ENCODE assay signal across 21 cellular contexts in the genomic region with DNA sequence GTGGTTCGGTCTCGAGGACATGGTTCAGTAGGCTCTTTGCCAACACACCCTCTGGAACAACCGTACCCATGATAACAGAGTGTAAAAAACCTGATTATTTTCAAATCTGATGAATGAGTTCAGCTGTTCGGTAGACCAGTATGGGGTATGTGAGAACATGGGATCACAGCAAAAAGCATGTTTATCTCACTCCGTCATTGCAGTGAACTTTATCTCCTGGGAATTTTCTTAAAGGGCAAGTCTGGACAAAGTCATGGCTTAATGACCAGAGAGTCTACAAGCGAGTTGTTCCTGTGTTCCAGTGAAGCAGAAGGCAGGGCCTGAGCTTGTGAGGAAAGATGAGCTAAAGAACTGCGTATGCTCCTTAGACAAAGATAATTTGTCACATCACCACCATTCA.
DNase-seq lines count a peak whose midpoint lies in the region; ATAC-seq and TF ChIP-seq lines count a peak whose summit lies in the region.
"Had no signal": no experiment of that assay in that cellular context is flagged by ENCODE, and none has a peak within 500 bp of the region (broad histone marks: within the 10 kb centered on the region; RNA-seq: fewer than 3 reads in every experiment).

No MANE protein-coding gene starts in this region.

- ATAC-seq in heart left ventricle (peak in 3 of 4 donors; percentile 73 to 86 (median 85)), HG02938 (IDR thresholded peaks at IDR 0.05; ENCODE audit: unreplicated experiment) (no peak)
- ATAC-seq in CD8-positive, alpha-beta T cell = no peak
- ATAC-seq in natural killer cell treated with Interleukin-12 subunit alpha and Interleukin-12 subunit beta and Interleukin-15 and Interleukin-18, amount 100 ng/mL, for 72 hours = no peak
- ATAC-seq: activated naive CD4-positive, alpha-beta T cell treated with anti-CD3 and anti-CD28 coated beads, Interleukin-2, amount 50 U/mL, for 72 hours; left lung had no signal

- WGBS in heart left ventricle, 4 donors = 47 to 64% (median 56%) methylated on average over 7 of the region's 7 CpGs
- WGBS in hepatocyte (ENCODE audit: low lambda C conversion rate, missing lambda C conversion rate) = 56% methylated on average over 7 of the region's 7 CpGs

- no peak overlapping the region for H2AFZ ChIP-seq in hepatocyte

- H3K36me3 ChIP-seq in heart left ventricle (no peaks in the 10 kb centered on the region), hepatocyte (replicated peaks; ENCODE audit: insufficient read depth, low read depth) (no peaks in the 10 kb centered on the region)
- no peaks in the 10 kb centered on the region for H3K36me3 ChIP-seq in CD8-positive, alpha-beta T cell (ENCODE audit: insufficient read depth, low read length)
- H3K36me3 ChIP-seq: left lung, suprapubic skin, uterus had no signal

- no peaks in the 10 kb centered on the region for H3K9me2 ChIP-seq in hepatocyte (replicated peaks; ENCODE audit: insufficient read depth)

- H3K9me3 Mint-ChIP-seq in CD8-positive, alpha-beta T cell = no peaks in the 10 kb centered on the region
- no peaks in the 10 kb centered on the region for H3K9me3 Mint-ChIP-seq in natural killer cell treated with Interleukin-12 subunit alpha and Interleukin-12 subunit beta and Interleukin-15 and Interleukin-18, amount 100 ng/mL, for 72 hours
- H3K9me3 Mint-ChIP-seq: activated naive CD4-positive, alpha-beta T cell treated with anti-CD3 and anti-CD28 coated beads, Interleukin-2, amount 50 U/mL, for 72 hours; activated T-helper 1 cell treated with anti-CD3 and anti-CD28 coated beads, Interleukin-12 subunit alpha, Interleukin-12 subunit beta, Interleukin-2, Interleukin-4 antibody, amounts not matched to agents 30 ng/mL and 10 ng/mL and 1 ng/mL, durations not matched to agents 14 hours and 24 hours and 36 hours had no signal

- no peak overlapping the region for H3K4me3 ChIP-seq in heart left ventricle
- H3K4me3 ChIP-seq in hepatocyte = no peak overlapping the region
- H3K4me3 ChIP-seq in CD8-positive, alpha-beta T cell (ENCODE audit: low read depth, low read length) = no peak overlapping the region
- H3K4me3 ChIP-seq: left lung, suprapubic skin, uterus had no signal

- H3K27ac Mint-ChIP-seq in CD8-positive, alpha-beta T cell = no peak overlapping the region
- H3K27ac Mint-ChIP-seq in natural killer cell treated with Interleukin-12 subunit alpha and Interleukin-12 subunit beta and Interleukin-15 and Interleukin-18, amount 100 ng/mL, for 72 hours = no peak overlapping the region
- H3K27ac Mint-ChIP-seq: activated naive CD4-positive, alpha-beta T cell treated with anti-CD3 and anti-CD28 coated beads, Interleukin-2, amount 50 U/mL, for 72 hours; activated T-helper 1 cell treated with anti-CD3 and anti-CD28 coated beads, Interleukin-12 subunit alpha, Interleukin-12 subunit beta, Interleukin-2, Interleukin-4 antibody, amounts not matched to agents 30 ng/mL and 10 ng/mL and 1 ng/mL, durations not matched to agents 14 hours and 24 hours and 36 hours had no signal

- no peaks in the 10 kb centered on the region for H3K79me2 ChIP-seq in hepatocyte

- no peaks in the 10 kb centered on the region for H3K36me3 Mint-ChIP-seq in CD8-positive, alpha-beta T cell
- H3K36me3 Mint-ChIP-seq in natural killer cell treated with Interleukin-12 subunit alpha and Interleukin-12 subunit beta and Interleukin-15 and Interleukin-18, amount 100 ng/mL, for 72 hours = no peaks in the 10 kb centered on the region
- H3K36me3 Mint-ChIP-seq: activated naive CD4-positive, alpha-beta T cell treated with anti-CD3 and anti-CD28 coated beads, Interleukin-2, amount 50 U/mL, for 72 hours had no signal

- intact Hi-C loops in heart left ventricle (cut with DNase I) = no loop called here
- intact Hi-C loops in cardiac septum (cut with DNase I) = no loop called here
- intact Hi-C loops in CD8-positive, alpha-beta T cell (cut with DNase I, micrococcal nuclease) = no loop called here

- H3K4me1 ChIP-seq in heart left ventricle = peaks cover 0 to 19% (median 1%) of the 10 kb centered on the region in 12 donors
- peaks cover 4% of the 10 kb centered on the region for H3K4me1 ChIP-seq in hepatocyte (ENCODE audit: insufficient read depth)
- H3K4me1 ChIP-seq in CD8-positive, alpha-beta T cell (ENCODE audit: insufficient read depth, low read length) = no peaks in the 10 kb centered on the region
- H3K4me1 ChIP-seq: left lung, suprapubic skin, uterus had no signal

- POLR2A ChIA-PET in CD8-positive, alpha-beta T cell (lab: Charles Lee) = no interaction called here

- H3K27ac ChIP-seq in heart left ventricle (no peak overlapping the region), epithelial cell of prostate (no peak overlapping the region), hepatocyte (no peak overlapping the region)
- H3K27ac ChIP-seq in CD8-positive, alpha-beta T cell (ENCODE audit: low read depth, low read length) = no peak overlapping the region
- H3K27ac ChIP-seq: C4-2B, HL-60, left lung, suprapubic skin, uterus had no signal

- CTCF ChIA-PET in CD8-positive, alpha-beta T cell (lab: Charles Lee) = no interaction called here

- no peaks in the 10 kb centered on the region for H4K20me1 ChIP-seq in hepatocyte (ENCODE audit: insufficient read depth, poor library complexity, severe bottlenecking)

- no peaks in the 10 kb centered on the region for H3K27me3 Mint-ChIP-seq in CD8-positive, alpha-beta T cell (ENCODE audit: low read depth)
- H3K27me3 Mint-ChIP-seq in natural killer cell treated with Interleukin-12 subunit alpha and Interleukin-12 subunit beta and Interleukin-15 and Interleukin-18, amount 100 ng/mL, for 72 hours = peaks cover 10 to 16% of the 10 kb centered on the region in 2 donors

- peak overlapping the region; percentile 9 for H3K4me2 ChIP-seq in hepatocyte

- H3K27me3 ChIP-seq in heart left ventricle = no peaks in the 10 kb centered on the region
- no peaks in the 10 kb centered on the region for H3K27me3 ChIP-seq in hepatocyte
- no peaks in the 10 kb centered on the region for H3K27me3 ChIP-seq in CD8-positive, alpha-beta T cell (ENCODE audit: insufficient read depth, low read length)
- H3K27me3 ChIP-seq: left lung, suprapubic skin, uterus had no signal

- TF ChIP-seq POLR2A in heart left ventricle (IDR thresholded peaks at IDR 0.05) = no peak

- no peaks in the 10 kb centered on the region for H3K9me3 ChIP-seq in heart left ventricle
- no peaks in the 10 kb centered on the region for H3K9me3 ChIP-seq in hepatocyte (ENCODE audit: low read depth)
- H3K9me3 ChIP-seq in CD8-positive, alpha-beta T cell (ENCODE audit: low read length) = no peaks in the 10 kb centered on the region
- H3K9me3 ChIP-seq: left lung, suprapubic skin, uterus had no signal

- no peaks in the 10 kb centered on the region for H3K4me1 Mint-ChIP-seq in CD8-positive, alpha-beta T cell (ENCODE audit: low read depth)
- H3K4me1 Mint-ChIP-seq in natural killer cell treated with Interleukin-12 subunit alpha and Interleukin-12 subunit beta and Interleukin-15 and Interleukin-18, amount 100 ng/mL, for 72 hours (ENCODE audit: low read depth in 2 of 2) = no peaks in the 10 kb centered on the region

- DNase-seq in heart left ventricle (peak in 1 of 5 donors; percentile 38), cardiac septum (ENCODE audit: low spot score) (no peak), epithelial cell of prostate (ENCODE audit: low read depth, low spot score) (peak; percentile 52), hepatocyte (ENCODE audit: low spot score) (peak; percentile 28), NCI-H2029 treated with DMSO at 0.1 percent for 48 hours (lab: John Stamatoyannopoulos, UW) (no peak)
- no peak for DNase-seq in CD8-positive, alpha-beta T cell
- no peak for DNase-seq in natural killer cell treated with Interleukin-12 subunit alpha and Interleukin-12 subunit beta and Interleukin-15 and Interleukin-18, amount 100 ng/mL, for 72 hours (ENCODE audit: low spot score)
- DNase-seq: activated CD4-positive, alpha-beta T cell treated with anti-CD3 and anti-CD28 coated beads for 4 hours; left lung; NCI-H226; NCI-H774; nucleus accumbens; stimulated activated CD4-positive, alpha-beta T cell treated with anti-CD3 and anti-CD28 coated beads, Interleukin-15, amount 100 ng/mL, for 24 hours; T-helper 1 cell; uterus had no signal

- no peak overlapping the region for H3K4me3 Mint-ChIP-seq in CD8-positive, alpha-beta T cell
- H3K4me3 Mint-ChIP-seq in natural killer cell treated with Interleukin-12 subunit alpha and Interleukin-12 subunit beta and Interleukin-15 and Interleukin-18, amount 100 ng/mL, for 72 hours = no peak overlapping the region
- H3K4me3 Mint-ChIP-seq: activated T-helper 1 cell treated with anti-CD3 and anti-CD28 coated beads, Interleukin-12 subunit alpha, Interleukin-12 subunit beta, Interleukin-2, Interleukin-4 antibody, amounts not matched to agents 30 ng/mL and 10 ng/mL and 1 ng/mL, durations not matched to agents 14 hours and 24 hours and 36 hours had no signal

- TF ChIP-seq CTCF in heart left ventricle (IDR thresholded peaks at IDR 0.05) = no peak
- no peak for TF ChIP-seq CTCF in hepatocyte (IDR thresholded peaks at IDR 0.05; ENCODE audit: poor library complexity)
- TF ChIP-seq CTCF in CD8-positive, alpha-beta T cell (IDR thresholded peaks at IDR 0.05) = no peak

Comparison
In these comparisons a context has a peak if more than half of its experiments do, and no peak if none do; other contexts are left out.
1. ATAC-seq: peak in heart left ventricle (3 of 4); none in CD8-positive, alpha-beta T cell (single experiment), HG02938 (single experiment) and natural killer cell treated with Interleukin-12 subunit alpha and Interleukin-12 subunit beta and Interleukin-15 and Interleukin-18, amount 100 ng/mL, for 72 hours (0 of 2).
2. DNase-seq: peak in epithelial cell of prostate (single experiment) and hepatocyte (single experiment); none in cardiac septum (single experiment), CD8-positive, alpha-beta T cell (0 of 7), NCI-H2029 treated with DMSO at 0.1 percent for 48 hours (single experiment) and natural killer cell treated with Interleukin-12 subunit alpha and Interleukin-12 subunit beta and Interleukin-15 and Interleukin-18, amount 100 ng/mL, for 72 hours (single experiment).